In genomic region chr5:40089269-40089668, GRCh38 we compare ENCODE assay signal across 23 cellular contexts.
A peak's percentile ranks its signal among the peaks of the same experiment; 100 is the strongest.
DNase-seq lines count a peak whose midpoint lies in the region; ATAC-seq, FAIRE-seq and TF ChIP-seq lines count a peak whose summit lies in the region.
"Had no signal": no experiment of that assay in that cellular context is flagged by ENCODE, and none has a peak within 500 bp of the region (broad histone marks: within the 10 kb centered on the region; RNA-seq: fewer than 3 reads in every experiment).

No MANE protein-coding gene starts in this region.

- H3K79me2 ChIP-seq in PC-3 (ENCODE audit: low read length) (no peaks in the 10 kb centered on the region), trophoblast cell (ENCODE audit: control insufficient read depth, insufficient read depth, low read length, poor library complexity) (no peaks in the 10 kb centered on the region)

- no peak overlapping the region for H4K12ac ChIP-seq in trophoblast cell (ENCODE audit: low read depth, low read length)

- H3K4me1 Mint-ChIP-seq in activated CD4-positive, alpha-beta T cell treated with anti-CD3 and anti-CD28 coated beads, Interleukin-2, amount 10 ng/mL, durations not matched to agents 24 days and 14 days, result no peaks in the 10 kb centered on the region
- H3K4me1 Mint-ChIP-seq: natural killer cell had no signal

- H3K4me3 ChIP-seq in A673 (ENCODE audit: low read depth, low read length, poor library complexity, severe bottlenecking), result no peak overlapping the region
- no peak overlapping the region for H3K4me3 ChIP-seq in HFF-Myc (replicated peaks; ENCODE audit: low read depth, low read length)
- H3K4me3 ChIP-seq in PC-3 (ENCODE audit: low read length), result no peak overlapping the region
- no peak overlapping the region for H3K4me3 ChIP-seq in trophoblast cell (ENCODE audit: low read depth, low read length)
- H3K4me3 ChIP-seq in aorta (ENCODE audit: low read length in 2 of 2), result no peak overlapping the region
- H3K4me3 ChIP-seq: colonic mucosa, PC-9 had no signal

- TF ChIP-seq CTCF in A673 (conservative IDR thresholded peaks at IDR 0.05; ENCODE audit: low read depth, low read length) (no peak), HFF-Myc (IDR thresholded peaks at IDR 0.05; ENCODE audit: low read depth, low read length, missing control alignments) (no peak), PC-3 (conservative IDR thresholded peaks at IDR 0.05; ENCODE audit: low read depth, low read length) (no peak)

- H3K36me3 Mint-ChIP-seq in activated CD4-positive, alpha-beta T cell treated with anti-CD3 and anti-CD28 coated beads, Interleukin-2, amount 10 ng/mL, durations not matched to agents 24 days and 14 days (ENCODE audit: low read depth), result no peaks in the 10 kb centered on the region

- FAIRE-seq in frontal cortex (lab: Jason Lieb, UNC), result peak; percentile 21
- FAIRE-seq: H54 had no signal

- no peak overlapping the region for H4K91ac ChIP-seq in trophoblast cell (ENCODE audit: low read depth, low read length)

- no TSS peak for BruUV-seq in A673 (replicated peaks; lab: Mats Ljungman, UMichigan)
- no TSS peak for BruUV-seq in PC-3 (replicated peaks; lab: Mats Ljungman, UMichigan)

- no peak overlapping the region for H3K14ac ChIP-seq in trophoblast cell (ENCODE audit: low read length)

- no peak overlapping the region for H4K8ac ChIP-seq in trophoblast cell (ENCODE audit: low read depth, low read length)

- H2BK5ac ChIP-seq in trophoblast cell (ENCODE audit: low read depth, low read length, poor library complexity), result no peak overlapping the region

- no peaks in the 10 kb centered on the region for H3K9me2 ChIP-seq in PC-3 (replicated peaks; ENCODE audit: low read length)

- no peaks in the 10 kb centered on the region for H3F3A ChIP-seq in PC-3 (ENCODE audit: low read length, unreplicated experiment)

- H3K9ac ChIP-seq in PC-3 (ENCODE audit: low read length), result no peak overlapping the region
- H3K9ac ChIP-seq in trophoblast cell (ENCODE audit: low read length), result no peak overlapping the region

- H3K4me2 ChIP-seq in PC-3 (ENCODE audit: low read length), result no peak overlapping the region
- H3K4me2 ChIP-seq in trophoblast cell (ENCODE audit: low read length), result no peak overlapping the region
- H3K4me2 ChIP-seq: PC-9 had no signal

- H3K9me3 ChIP-seq in A673 (ENCODE audit: low read depth, low read length, poor library complexity, severe bottlenecking) (peaks cover 70% of the 10 kb centered on the region), PC-3 (ENCODE audit: low read length) (peaks cover 22% of the 10 kb centered on the region), trophoblast cell (ENCODE audit: insufficient read depth, low read depth, low read length) (peaks cover 1% of the 10 kb centered on the region), aorta (ENCODE audit: control insufficient read depth, low read length) (no peaks in the 10 kb centered on the region)
- H3K9me3 ChIP-seq: colonic mucosa had no signal

- no peak overlapping the region for H2BK12ac ChIP-seq in trophoblast cell (ENCODE audit: low read length)

- CTCF ChIA-PET in A673 (lab: Charles Lee), result no interaction called here
- CTCF ChIA-PET in PC-3 (lab: Charles Lee), result no interaction called here

- no peak overlapping the region for H2AK5ac ChIP-seq in trophoblast cell (ENCODE audit: low read length)

- H3K4me1 ChIP-seq in A673 (ENCODE audit: insufficient read depth, low read length, poor library complexity, severe bottlenecking) (no peaks in the 10 kb centered on the region), PC-3 (ENCODE audit: insufficient read depth, low read length) (no peaks in the 10 kb centered on the region), trophoblast cell (ENCODE audit: control insufficient read depth in 1 of 2, insufficient read depth in 2 of 2, low read length in 2 of 2) (no peaks in the 10 kb centered on the region), aorta (ENCODE audit: control insufficient read depth in 1 of 2, insufficient read depth in 2 of 2, low read length in 2 of 2) (no peaks in the 10 kb centered on the region)
- H3K4me1 ChIP-seq: colonic mucosa had no signal

- no peak overlapping the region for H3K27ac Mint-ChIP-seq in activated CD4-positive, alpha-beta T cell treated with anti-CD3 and anti-CD28 coated beads, Interleukin-2, amount 10 ng/mL, durations not matched to agents 24 days and 14 days
- H3K27ac Mint-ChIP-seq: activated naive CD4-positive, alpha-beta T cell treated with anti-CD3 and anti-CD28 coated beads, Interleukin-2, amount 50 U/mL, for 72 hours; activated T-helper 1 cell treated with anti-CD3 and anti-CD28 coated beads, Interleukin-12 subunit alpha, Interleukin-12 subunit beta, Interleukin-2, Interleukin-4 antibody, amounts not matched to agents 30 ng/mL and 10 ng/mL and 1 ng/mL, durations not matched to agents 14 hours and 24 hours and 36 hours; memory B cell; natural killer cell; T-helper 2 cell treated with Interferon-gamma antibody and Interleukin-4, amounts not matched to agents 5 μg/mL and 100 μg/mL, for 36 hours had no signal

- no peaks in the 10 kb centered on the region for H4K20me1 ChIP-seq in PC-3 (ENCODE audit: low read length)

- H3K27me3 Mint-ChIP-seq in activated CD4-positive, alpha-beta T cell treated with anti-CD3 and anti-CD28 coated beads, Interleukin-2, amount 10 ng/mL, durations not matched to agents 24 days and 14 days, result no peaks in the 10 kb centered on the region
- H3K27me3 Mint-ChIP-seq: memory B cell had no signal

- POLR2A ChIA-PET in A673 (lab: Charles Lee; ENCODE audit: low non-redundant PET), result no interaction called here
- POLR2A ChIA-PET in PC-3 (lab: Charles Lee; ENCODE audit: unreplicated experiment), result no interaction called here

- H3K36me3 ChIP-seq in A673 (ENCODE audit: insufficient read depth, low read length, poor library complexity, severe bottlenecking) (no peaks in the 10 kb centered on the region), PC-3 (ENCODE audit: low read depth, low read length) (peaks cover 17% of the 10 kb centered on the region; the same call in 1 of the 2 replicates), trophoblast cell (ENCODE audit: control insufficient read depth in 1 of 2, insufficient read depth in 2 of 2, low read length in 2 of 2) (no peaks in the 10 kb centered on the region), aorta (ENCODE audit: control insufficient read depth in 1 of 2, insufficient read depth in 2 of 2, low read length in 1 of 2) (no peaks in the 10 kb centered on the region)
- H3K36me3 ChIP-seq: colonic mucosa had no signal

- no peak overlapping the region for H2BK120ac ChIP-seq in trophoblast cell (ENCODE audit: insufficient read depth, low read length, poor library complexity)

- no peak overlapping the region for H3K18ac ChIP-seq in trophoblast cell (ENCODE audit: low read length)

- no peaks in the 10 kb centered on the region for H3K27me3 ChIP-seq in A673 (replicated peaks; ENCODE audit: insufficient read depth, low read depth, low read length, poor library complexity)
- H3K27me3 ChIP-seq in PC-3 (ENCODE audit: low read length), result no peaks in the 10 kb centered on the region
- H3K27me3 ChIP-seq in trophoblast cell (ENCODE audit: insufficient read depth, low read length), result no peaks in the 10 kb centered on the region
- no peaks in the 10 kb centered on the region for H3K27me3 ChIP-seq in aorta (ENCODE audit: control insufficient read depth in 1 of 2, insufficient read depth in 2 of 2, low read length in 1 of 2)
- H3K27me3 ChIP-seq: colonic mucosa had no signal

- no peak overlapping the region for H3K4me3 Mint-ChIP-seq in activated CD4-positive, alpha-beta T cell treated with anti-CD3 and anti-CD28 coated beads, Interleukin-2, amount 10 ng/mL, durations not matched to agents 24 days and 14 days
- H3K4me3 Mint-ChIP-seq: activated T-helper 1 cell treated with anti-CD3 and anti-CD28 coated beads, Interleukin-12 subunit alpha, Interleukin-12 subunit beta, Interleukin-2, Interleukin-4 antibody, amounts not matched to agents 30 ng/mL and 10 ng/mL and 1 ng/mL, durations not matched to agents 14 hours and 24 hours and 36 hours; memory B cell; natural killer cell; T-helper 2 cell treated with Interferon-gamma antibody and Interleukin-4, amounts not matched to agents 5 μg/mL and 100 μg/mL, for 36 hours had no signal

- H3K79me1 ChIP-seq in trophoblast cell (ENCODE audit: low read length), result no peaks in the 10 kb centered on the region

- DNase-seq in A673 (ENCODE audit: low spot score) (peak; percentile 34), HFF-Myc (ENCODE audit: extremely low read depth, low read depth) (peak; percentile 11), PC-3 (peak; percentile 37), frontal cortex (ENCODE audit: low spot score in 2 of 2) (no peak), trophoblast cell (no peak), aorta (no peak)
- DNase-seq in stimulated activated CD4-positive, alpha-beta T cell treated with anti-CD3 and anti-CD28 coated beads, Interleukin-12 subunit alpha, Interleukin-12 subunit beta, amount 100 ng/mL, for 4 hours, result no peak
- no peak for DNase-seq in activated CD4-positive, alpha-beta T cell treated with anti-CD3 and anti-CD28 coated beads, Interleukin-2, amount 10 ng/mL, durations not matched to agents 24 days and 14 days
- DNase-seq: activated CD4-positive, CD25-positive, alpha-beta regulatory T cell; colonic mucosa; GDM1; natural killer cell; NCI-H1092; NCI-H2081; posterior cingulate gyrus; stimulated activated CD4-positive, alpha-beta T cell treated with anti-CD3 and anti-CD28 coated beads, Interleukin-1b, Interleukin-23, amount 100 ng/mL, for 48 hours; stimulated activated naive CD4-positive, alpha-beta T cell had no signal

- intact Hi-C loops in A673 (cut with micrococcal nuclease; ENCODE audit: unreplicated experiment), result no loop called here
- intact Hi-C loops in PC-3 (cut with micrococcal nuclease), result no loop called here
- intact Hi-C loops in activated CD4-positive, alpha-beta T cell treated with anti-CD3 and anti-CD28 coated beads, Interleukin-2, amount 10 ng/mL, durations not matched to agents 24 days and 14 days (cut with micrococcal nuclease), result no loop called here
- intact Hi-C loops in aorta (cut with DNase I), result no loop called here

- H2AFZ ChIP-seq in PC-3 (ENCODE audit: low read length) (no peak overlapping the region), trophoblast cell (ENCODE audit: insufficient read depth, low read length, poor library complexity) (no peak overlapping the region)
- H2AFZ ChIP-seq: PC-9 had no signal

- no peak overlapping the region for H3K27ac ChIP-seq in A673 (ENCODE audit: low read depth, low read length, poor library complexity, severe bottlenecking)
- no peak overlapping the region for H3K27ac ChIP-seq in PC-3 (ENCODE audit: low read length)
- no peak overlapping the region for H3K27ac ChIP-seq in trophoblast cell (ENCODE audit: low read depth, low read length)
- no peak overlapping the region for H3K27ac ChIP-seq in aorta (ENCODE audit: low read depth in 1 of 2, low read length in 2 of 2)
- H3K27ac ChIP-seq: colonic mucosa, PC-9 had no signal

- H3K4ac ChIP-seq in trophoblast cell (ENCODE audit: low read depth, low read length), result no peak overlapping the region

- H3K9me3 Mint-ChIP-seq in activated CD4-positive, alpha-beta T cell treated with anti-CD3 and anti-CD28 coated beads, Interleukin-2, amount 10 ng/mL, durations not matched to agents 24 days and 14 days, result peaks cover 19% of the 10 kb centered on the region

- H3K23ac ChIP-seq in trophoblast cell (ENCODE audit: low read length), result no peak overlapping the region

- ATAC-seq in PC-3 (no peak), aorta (ENCODE audit: low FRiP score) (no peak)
- ATAC-seq: activated naive CD4-positive, alpha-beta T cell treated with anti-CD3 and anti-CD28 coated beads, Interleukin-2, amount 50 U/mL, for 72 hours; natural killer cell had no signal

Comparison
In these comparisons a context has a peak if more than half of its experiments do, and no peak if none do; other contexts are left out.
1. DNase-seq: peak in A673 (single experiment), HFF-Myc (single experiment) and PC-3 (single experiment); none in frontal cortex (0 of 2), trophoblast cell (0 of 2), stimulated activated CD4-positive, alpha-beta T cell treated with anti-CD3 and anti-CD28 coated beads, Interleukin-12 subunit alpha, Interleukin-12 subunit beta, amount 100 ng/mL, for 4 hours (single experiment), activated CD4-positive, alpha-beta T cell treated with anti-CD3 and anti-CD28 coated beads, Interleukin-2, amount 10 ng/mL, durations not matched to agents 24 days and 14 days (single experiment) and aorta (0 of 2).